1 cellular context compared by ENCODE assay signal in the genomic region with DNA sequence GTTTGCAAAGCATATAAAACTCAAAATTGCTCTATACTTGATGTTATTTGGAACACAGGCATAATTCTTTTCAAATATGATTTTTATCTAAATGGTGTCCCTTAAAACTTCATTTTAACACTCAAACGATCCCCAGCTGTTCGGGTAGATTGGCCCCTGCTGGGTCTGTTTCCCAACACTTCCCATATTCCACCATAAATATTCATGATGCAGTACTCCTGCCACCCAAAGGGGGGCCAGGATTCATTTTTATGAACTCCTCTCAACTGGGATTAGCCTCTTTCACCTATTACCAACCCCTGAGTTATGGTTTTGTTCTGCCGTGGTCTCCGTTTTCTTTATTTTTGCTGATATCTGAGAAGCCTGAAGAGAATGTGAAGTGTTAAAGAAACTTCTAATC.
TF ChIP-seq lines count a peak whose summit lies in the region.

No MANE protein-coding gene starts in this region.

TF ChIP-seq in HepG2, 621 proteins besides CTCF, POLR2A, EP300 and RAD21 (continued from another document):
- TF ChIP-seq ZNF34 (CRISPR knock-in tag; IDR thresholded peaks at IDR 0.05; ENCODE audit: borderline replicate concordance) (no peak), RARA (CRISPR knock-in tag; IDR thresholded peaks at IDR 0.05) (no peak), ZNF17 (CRISPR knock-in tag; IDR thresholded peaks at IDR 0.05) (no peak), ARID3A (IDR thresholded peaks at IDR 0.05; ENCODE audit: low read depth, low read length) (no peak)
TF ChIP-seq in HepG2: peak in this region for 0.
